ENCODE assay signal across 17 cellular contexts in genomic region chr3:39064646-39065045, GRCh38. TPM values are rescaled to one million over a fixed set of nuclear protein-coding genes. Genes with fewer than 3 reads are reported as not detected.
DNase-seq lines count a peak whose midpoint lies in the region; ATAC-seq and TF ChIP-seq lines count a peak whose summit lies in the region.
"Had no signal": no experiment of that assay in that cellular context is flagged by ENCODE, and none has a peak within 500 bp of the region (broad histone marks: within the 10 kb centered on the region; RNA-seq: fewer than 3 reads in every experiment).

No MANE protein-coding gene starts in this region.

- peaks cover 48% of the 10 kb centered on the region for H3K36me3 Mint-ChIP-seq in activated B cell treated with CpG ODN at 0.5 μM for 24 hours (ENCODE audit: low read depth)
- peaks cover 65% of the 10 kb centered on the region for H3K36me3 Mint-ChIP-seq in stimulated activated effector memory CD8-positive, alpha-beta T cell treated with anti-CD3 and anti-CD28 coated beads, Interleukin-12 subunit alpha, Interleukin-12 subunit beta, amount 100 ng/mL, for 72 hours
- peaks cover 41 to 60% of the 10 kb centered on the region in 2 donors for H3K36me3 Mint-ChIP-seq in CD4-positive, alpha-beta memory T cell

- peak overlapping the region; percentile 69 for H3K27ac Mint-ChIP-seq in activated B cell treated with CpG ODN at 0.5 μM for 24 hours
- H3K27ac Mint-ChIP-seq in stimulated activated effector memory CD8-positive, alpha-beta T cell treated with anti-CD3 and anti-CD28 coated beads, Interleukin-12 subunit alpha, Interleukin-12 subunit beta, amount 100 ng/mL, for 72 hours = peak overlapping the region; percentile 38
- peak overlapping the region in 1 of 7 donors; percentile 17 for H3K27ac Mint-ChIP-seq in CD4-positive, alpha-beta memory T cell

- H3K36me3 ChIP-seq in CD4-positive, alpha-beta memory T cell (ENCODE audit: insufficient read depth, low read length) = peaks cover 29% of the 10 kb centered on the region

- H3K4me3 ChIP-seq in foreskin fibroblast (ENCODE audit: low read depth in 1 of 2, low read length in 2 of 2) = no peak overlapping the region
- no peak overlapping the region for H3K4me3 ChIP-seq in CD4-positive, alpha-beta memory T cell (ENCODE audit: low read length in 2 of 2)
- H3K4me3 ChIP-seq: adrenal gland; BLaER1 treated with 17β-estradiol and CSF1 and Interleukin-3, amounts not matched to agents 10 nM and 100 nM; heart right ventricle; pancreas; smooth muscle cell had no signal

- no peaks in the 10 kb centered on the region for H3K9me3 ChIP-seq in CD4-positive, alpha-beta memory T cell (ENCODE audit: control insufficient read depth in 1 of 2, low read length in 2 of 2)
- H3K9me3 ChIP-seq: adrenal gland, heart right ventricle, pancreas had no signal

- no peaks in the 10 kb centered on the region for H3K4me1 ChIP-seq in CD4-positive, alpha-beta memory T cell (ENCODE audit: insufficient read depth, low read length)
- H3K4me1 ChIP-seq: heart right ventricle, pancreas had no signal

- DNase-seq in EH (ENCODE audit: low read depth) (peak; percentile 79), activated B cell treated with CpG ODN at 0.5 μM for 24 hours (no peak), foreskin fibroblast (peak; percentile 20 to 46), pons (ENCODE audit: low spot score) (no peak), DMS79 treated with DMSO at 0.1 percent for 48 hours (lab: John Stamatoyannopoulos, UW) (no peak)
- DNase-seq in stimulated activated effector memory CD8-positive, alpha-beta T cell treated with anti-CD3 and anti-CD28 coated beads, Interleukin-12 subunit alpha, Interleukin-12 subunit beta, amount 100 ng/mL, for 72 hours (ENCODE audit: low spot score in 2 of 2) = no peak
- DNase-seq in CD4-positive, alpha-beta memory T cell = no peak
- DNase-seq: DMS153, heart right ventricle, NCI-H146, pancreas, T1000 had no signal

- H3K27me3 ChIP-seq in CD4-positive, alpha-beta memory T cell (ENCODE audit: insufficient read depth, low read length) = no peaks in the 10 kb centered on the region
- H3K27me3 ChIP-seq: adrenal gland; BLaER1 treated with 17β-estradiol and CSF1 and Interleukin-3, amounts not matched to agents 10 nM and 100 nM; heart right ventricle; pancreas had no signal

- CTCF ChIA-PET in activated B cell treated with CpG ODN at 0.5 μM for 24 hours (lab: Charles Lee) = interaction anchor here (0.9 to 1.5 kb wide), 6 partner anchors 8 to 543 kb away, joined by 3 to 6 read pairs (median 4); no protein-coding TSS in a partner anchor
- CTCF ChIA-PET in CD4-positive, alpha-beta memory T cell (lab: Charles Lee; ENCODE audit: partially characterized antibody) = interaction anchor here (1.0 to 1.1 kb wide), 2 partner anchors 13 to 14 kb away, joined by 3 read pairs; partner anchors contain the start of genes SCN11A and WDR48

- no peak for TF ChIP-seq CTCF in activated B cell treated with CpG ODN at 0.5 μM for 24 hours (IDR thresholded peaks at IDR 0.05)
- no peak for TF ChIP-seq CTCF in foreskin fibroblast (IDR thresholded peaks at IDR 0.05; ENCODE audit: low read depth, low read length)

- POLR2A ChIA-PET in activated B cell treated with CpG ODN at 0.5 μM for 24 hours (lab: Charles Lee) = interaction anchor here (1.0 kb wide), 1 partner anchor 59 kb away, joined by 3 read pairs; no protein-coding TSS in a partner anchor
- POLR2A ChIA-PET in CD4-positive, alpha-beta memory T cell (lab: Charles Lee; ENCODE audit: partially characterized antibody) = interaction anchor here (1.1 kb wide), 1 partner anchor 14 kb away, joined by 4 read pairs; no protein-coding TSS in a partner anchor

- intact Hi-C loops in activated B cell treated with CpG ODN at 0.5 μM for 24 hours (cut with micrococcal nuclease) = loop anchor here (1.0 kb wide), 2 partner anchors 12 to 34 kb away; partner anchors contain the start of gene WDR48
- intact Hi-C loops in CD4-positive, alpha-beta memory T cell (cut with micrococcal nuclease) = no loop called here

- H3K9me3 Mint-ChIP-seq in activated B cell treated with CpG ODN at 0.5 μM for 24 hours = no peaks in the 10 kb centered on the region
- no peaks in the 10 kb centered on the region for H3K9me3 Mint-ChIP-seq in stimulated activated effector memory CD8-positive, alpha-beta T cell treated with anti-CD3 and anti-CD28 coated beads, Interleukin-12 subunit alpha, Interleukin-12 subunit beta, amount 100 ng/mL, for 72 hours
- H3K9me3 Mint-ChIP-seq in CD4-positive, alpha-beta memory T cell = peaks cover 0 to 4% (median 0%) of the 10 kb centered on the region in 8 donors

- peaks cover 19% of the 10 kb centered on the region for H3K4me1 Mint-ChIP-seq in activated B cell treated with CpG ODN at 0.5 μM for 24 hours
- H3K4me1 Mint-ChIP-seq in stimulated activated effector memory CD8-positive, alpha-beta T cell treated with anti-CD3 and anti-CD28 coated beads, Interleukin-12 subunit alpha, Interleukin-12 subunit beta, amount 100 ng/mL, for 72 hours = peaks cover 17% of the 10 kb centered on the region
- peaks cover 21 to 38% (median 26%) of the 10 kb centered on the region in 4 donors for H3K4me1 Mint-ChIP-seq in CD4-positive, alpha-beta memory T cell

- no peaks in the 10 kb centered on the region for H3K27me3 Mint-ChIP-seq in activated B cell treated with CpG ODN at 0.5 μM for 24 hours
- no peaks in the 10 kb centered on the region for H3K27me3 Mint-ChIP-seq in CD4-positive, alpha-beta memory T cell

- no peak overlapping the region for H3K4me3 Mint-ChIP-seq in activated B cell treated with CpG ODN at 0.5 μM for 24 hours
- H3K4me3 Mint-ChIP-seq in stimulated activated effector memory CD8-positive, alpha-beta T cell treated with anti-CD3 and anti-CD28 coated beads, Interleukin-12 subunit alpha, Interleukin-12 subunit beta, amount 100 ng/mL, for 72 hours = no peak overlapping the region
- H3K4me3 Mint-ChIP-seq in CD4-positive, alpha-beta memory T cell = no peak overlapping the region

- H3K27ac ChIP-seq in CD4-positive, alpha-beta memory T cell (ENCODE audit: low read depth, low read length) = no peak overlapping the region
- H3K27ac ChIP-seq: adrenal gland; BLaER1 treated with 17β-estradiol and CSF1 and Interleukin-3, amounts not matched to agents 10 nM and 100 nM; heart right ventricle; pancreas had no signal

- no peak for ATAC-seq in activated B cell treated with CpG ODN at 0.5 μM for 24 hours (ENCODE audit: low read depth)
- ATAC-seq in stimulated activated effector memory CD8-positive, alpha-beta T cell treated with anti-CD3 and anti-CD28 coated beads, Interleukin-12 subunit alpha, Interleukin-12 subunit beta, amount 100 ng/mL, for 72 hours = no peak

RNA-seq across cellular contexts. Expression of gene WDR48, which starts 12.8 kb away (rescaled TPM):
- total RNA-seq in activated B cell treated with CpG ODN at 0.5 μM for 24 hours = 47.7 and 48.9 TPM in 2 replicates
- total RNA-seq in CD4-positive, alpha-beta memory T cell = 10 to 100 TPM; 59.4 to 69.8 TPM
- 10 to 100 TPM; 32.6 to 48.1 TPM for polyA plus RNA-seq in CD4-positive, alpha-beta memory T cell

RNA-seq across cellular contexts. Expression of gene SCN11A, which starts 12.9 kb away (rescaled TPM):
- 0.16 and 0.20 TPM in 2 replicates for total RNA-seq in activated B cell treated with CpG ODN at 0.5 μM for 24 hours
- under 1 TPM; 0.08 to 0.15 TPM for total RNA-seq in CD4-positive, alpha-beta memory T cell
- not detected for polyA plus RNA-seq in CD4-positive, alpha-beta memory T cell
- total RNA-seq: HT-29, NCI-H460 had no signal
- polyA plus RNA-seq: smooth muscle cell had no signal

RNA-seq across cellular contexts. Expression of gene GORASP1, which starts 42.8 kb away (rescaled TPM):
- total RNA-seq in activated B cell treated with CpG ODN at 0.5 μM for 24 hours = 41.6 and 47.8 TPM in 2 replicates
- total RNA-seq in CD4-positive, alpha-beta memory T cell = 10 to 100 TPM; 57.1 to 58.4 TPM
- polyA plus RNA-seq in CD4-positive, alpha-beta memory T cell = 10 to 100 TPM; 21.5 to 22.1 TPM

RNA-seq across cellular contexts. Expression of gene TTC21A, which starts 42.8 kb away (rescaled TPM):
- 11.4 and 15.9 TPM in 2 replicates for total RNA-seq in activated B cell treated with CpG ODN at 0.5 μM for 24 hours
- 1 to 10 TPM; 3.0 to 3.9 TPM for total RNA-seq in CD4-positive, alpha-beta memory T cell
- polyA plus RNA-seq in CD4-positive, alpha-beta memory T cell = 1 to 10 TPM in 1 of 2 donors, not detected in 1; 1.1 TPM

Comparison
In these comparisons a context has a peak if more than half of its experiments do, and no peak if none do; other contexts are left out.
1. DNase-seq: peak in EH (single experiment) and foreskin fibroblast (2 of 2); none in activated B cell treated with CpG ODN at 0.5 μM for 24 hours (single experiment), stimulated activated effector memory CD8-positive, alpha-beta T cell treated with anti-CD3 and anti-CD28 coated beads, Interleukin-12 subunit alpha, Interleukin-12 subunit beta, amount 100 ng/mL, for 72 hours (0 of 2), CD4-positive, alpha-beta memory T cell (0 of 5), pons (single experiment) and DMS79 treated with DMSO at 0.1 percent for 48 hours (single experiment).